ENCODE assay signal across 8 cellular contexts in genomic region chr3:130111185-130111864, GRCh38. TPM values are rescaled to one million over a fixed set of nuclear protein-coding genes. Genes with fewer than 3 reads are reported as not detected.
DNase-seq lines count a peak whose midpoint lies in the region; ATAC-seq and TF ChIP-seq lines count a peak whose summit lies in the region.

No MANE protein-coding gene starts in this region.

- H3K36me3 ChIP-seq in SJSA1, result no peaks in the 10 kb centered on the region; the same call in 1 of the 2 replicates
- H3K36me3 ChIP-seq in gastroesophageal sphincter, result peaks cover 0 to 5% of the 10 kb centered on the region in 2 donors

- TF ChIP-seq CTCF in HFF-Myc (IDR thresholded peaks at IDR 0.05; ENCODE audit: low read depth, low read length, missing control alignments) (no peak), gastroesophageal sphincter (IDR thresholded peaks at IDR 0.05) (no peak)

- peak; percentile 100 for ATAC-seq in gastroesophageal sphincter

- peaks cover 20% of the 10 kb centered on the region for H3K4me1 Mint-ChIP-seq in activated naive CD4-positive, alpha-beta T cell treated with anti-CD3 and anti-CD28 coated beads, Interleukin-2, amount 10 ng/mL, durations not matched to agents 7 days and 5 days

- DNase-seq in GM03348 (ENCODE audit: low spot score), result peak; percentile 97
- peak; percentile 91 for DNase-seq in HFF-Myc (ENCODE audit: extremely low read depth, low read depth)
- peak; percentile 97 for DNase-seq in MV-4-11 (lab: John Stamatoyannopoulos, UW)
- peak; percentile 91 to 99 for DNase-seq in SJSA1 (ENCODE audit: low read depth in 1 of 2, low spot score in 2 of 2)
- DNase-seq in activated naive CD4-positive, alpha-beta T cell treated with anti-CD3 and anti-CD28 coated beads, Interleukin-2, amount 10 ng/mL, durations not matched to agents 7 days and 5 days, result peak; percentile 99
- DNase-seq in non-pigmented ciliary epithelial cell (ENCODE audit: low read depth), result peak; percentile 91
- peak; percentile 92 for DNase-seq in superior temporal gyrus (ENCODE audit: extremely low spot score)

- TF ChIP-seq POLR2A in gastroesophageal sphincter (IDR thresholded peaks at IDR 0.05), result no peak

- peak overlapping the region; percentile 100 for H3K27ac Mint-ChIP-seq in activated naive CD4-positive, alpha-beta T cell treated with anti-CD3 and anti-CD28 coated beads, Interleukin-2, amount 10 ng/mL, durations not matched to agents 7 days and 5 days

- H3K36me3 Mint-ChIP-seq in activated naive CD4-positive, alpha-beta T cell treated with anti-CD3 and anti-CD28 coated beads, Interleukin-2, amount 10 ng/mL, durations not matched to agents 7 days and 5 days, result no peaks in the 10 kb centered on the region

- H3K27me3 ChIP-seq in SJSA1 (replicated peaks), result no peaks in the 10 kb centered on the region
- no peaks in the 10 kb centered on the region for H3K27me3 ChIP-seq in gastroesophageal sphincter

- H3K27me3 Mint-ChIP-seq in activated naive CD4-positive, alpha-beta T cell treated with anti-CD3 and anti-CD28 coated beads, Interleukin-2, amount 10 ng/mL, durations not matched to agents 7 days and 5 days, result peaks cover 24% of the 10 kb centered on the region

- CTCF ChIA-PET in activated naive CD4-positive, alpha-beta T cell treated with anti-CD3 and anti-CD28 coated beads, Interleukin-2, amount 10 ng/mL, durations not matched to agents 7 days and 5 days (lab: Charles Lee), result no interaction called here

- H3K4me1 ChIP-seq in SJSA1 (replicated peaks) (peaks cover 6% of the 10 kb centered on the region; the same call in 1 of the 2 replicates), gastroesophageal sphincter (peaks cover 0 to 19% (median 0%) of the 10 kb centered on the region in 3 donors)

- peak overlapping the region; percentile 76 for H3K4me3 ChIP-seq in HFF-Myc (replicated peaks; ENCODE audit: low read depth, low read length)
- H3K4me3 ChIP-seq in SJSA1, result peak overlapping the region; percentile 53
- H3K4me3 ChIP-seq in gastroesophageal sphincter, result peak overlapping the region; percentile 44 to 65

- WGBS in gastroesophageal sphincter (ENCODE audit: low coverage in 1 of 2), 2 donors, result 0% methylated on average over 9 to 10 of the region's 54 CpGs

- H3K4me3 Mint-ChIP-seq in activated naive CD4-positive, alpha-beta T cell treated with anti-CD3 and anti-CD28 coated beads, Interleukin-2, amount 10 ng/mL, durations not matched to agents 7 days and 5 days, result peak overlapping the region; percentile 93

- no peaks in the 10 kb centered on the region for H3K9me3 ChIP-seq in SJSA1 (replicated peaks)
- no peaks in the 10 kb centered on the region for H3K9me3 ChIP-seq in gastroesophageal sphincter

- no peaks in the 10 kb centered on the region for H3K9me3 Mint-ChIP-seq in activated naive CD4-positive, alpha-beta T cell treated with anti-CD3 and anti-CD28 coated beads, Interleukin-2, amount 10 ng/mL, durations not matched to agents 7 days and 5 days

- H3K27ac ChIP-seq in SJSA1 (peak overlapping the region; percentile 67), gastroesophageal sphincter (peak overlapping the region in 3 of 4 donors; percentile 89 to 94 (median 90))

- no peak for TF ChIP-seq EP300 in gastroesophageal sphincter (IDR thresholded peaks at IDR 0.05)

RNA-seq across cellular contexts. Expression of gene ALG1L2, which starts 29.7 kb away (rescaled TPM):
- total RNA-seq in SJSA1 (2014; rRNA removed; shearing (Covaris generic)), result 1.8 TPM in 1 of 2 replicates, not detected in the other
- total RNA-seq in gastroesophageal sphincter, result not detected

Comparison
In these comparisons a context has a peak if more than half of its experiments do, and no peak if none do; other contexts are left out.
1. Peak in every context shown above with its lines: DNase-seq, ATAC-seq, H3K4me3 ChIP-seq and H3K27ac ChIP-seq.